In genomic region chr2:111900859-111901258, GRCh38 we compare ENCODE assay signal across 8 cellular contexts. TPM values are rescaled to one million over a fixed set of nuclear protein-coding genes. Genes with fewer than 3 reads are reported as not detected.
A peak's percentile ranks its signal among the peaks of the same experiment; 100 is the strongest.
DNase-seq lines count a peak whose midpoint lies in the region; ATAC-seq and TF ChIP-seq lines count a peak whose summit lies in the region.

No MANE protein-coding gene starts in this region.

- peaks cover 5% of the 10 kb centered on the region for H3K4me1 ChIP-seq in ovary (ENCODE audit: insufficient read depth)
- H3K4me1 ChIP-seq in gastrocnemius medialis: peaks cover 4 to 9% of the 10 kb centered on the region in 2 donors

- H3K27ac ChIP-seq in ovary (no peak overlapping the region), gastrocnemius medialis (no peak overlapping the region)

- WGBS in ovary, 3 donors: 7 to 10% (median 8%) methylated on average over 3 of the region's 3 CpGs

- H3K36me3 ChIP-seq in ovary (no peaks in the 10 kb centered on the region), gastrocnemius medialis (no peaks in the 10 kb centered on the region)

- no peak for TF ChIP-seq POLR2A in ovary (IDR thresholded peaks at IDR 0.05)
- TF ChIP-seq POLR2A in gastrocnemius medialis (IDR thresholded peaks at IDR 0.05): no peak

- DNase-seq in SIG-M5 treated with dmso at 0.1 percent for 504 hours (lab: John Stamatoyannopoulos, UW; ENCODE audit: unreplicated experiment): peak; percentile 61
- DNase-seq in SIG-M5 (lab: John Stamatoyannopoulos, UW): no peak
- peak; percentile 54 for DNase-seq in NCI-H69 (lab: John Stamatoyannopoulos, UW)
- peak; percentile 77 for DNase-seq in dermis blood vessel endothelial cell
- DNase-seq in ovary: peak in 2 of 5 donors; percentile 22 to 44
- no peak for DNase-seq in gastrocnemius medialis
- no peak for DNase-seq in stimulated activated effector memory CD8-positive, alpha-beta T cell treated with anti-CD3 and anti-CD28 coated beads, Interleukin-12 subunit alpha, Interleukin-12 subunit beta, amount 100 ng/mL, for 72 hours (ENCODE audit: low spot score in 2 of 2)
- DNase-seq in OCI-M2 (lab: John Stamatoyannopoulos, UW; ENCODE audit: unreplicated experiment): no peak

- peaks cover 16% of the 10 kb centered on the region for H3K4me1 Mint-ChIP-seq in stimulated activated effector memory CD8-positive, alpha-beta T cell treated with anti-CD3 and anti-CD28 coated beads, Interleukin-12 subunit alpha, Interleukin-12 subunit beta, amount 100 ng/mL, for 72 hours

- no peak overlapping the region for H3K27ac Mint-ChIP-seq in stimulated activated effector memory CD8-positive, alpha-beta T cell treated with anti-CD3 and anti-CD28 coated beads, Interleukin-12 subunit alpha, Interleukin-12 subunit beta, amount 100 ng/mL, for 72 hours

- TF ChIP-seq CTCF in ovary (IDR thresholded peaks at IDR 0.05) (peak in 2 of 3 donors; percentile 24 to 32), gastrocnemius medialis (IDR thresholded peaks at IDR 0.05 in 4 of 5, conservative IDR thresholded peaks at IDR 0.05 in 1 of 5) (peak in 2 of 5 experiments; percentile 12 to 23)

- no peaks in the 10 kb centered on the region for H3K9me3 Mint-ChIP-seq in stimulated activated effector memory CD8-positive, alpha-beta T cell treated with anti-CD3 and anti-CD28 coated beads, Interleukin-12 subunit alpha, Interleukin-12 subunit beta, amount 100 ng/mL, for 72 hours

- no peak overlapping the region for H3K4me3 Mint-ChIP-seq in stimulated activated effector memory CD8-positive, alpha-beta T cell treated with anti-CD3 and anti-CD28 coated beads, Interleukin-12 subunit alpha, Interleukin-12 subunit beta, amount 100 ng/mL, for 72 hours

- H3K9me3 ChIP-seq in ovary: no peaks in the 10 kb centered on the region
- H3K9me3 ChIP-seq in gastrocnemius medialis: no peaks in the 10 kb centered on the region

- no peak overlapping the region for H3K4me3 ChIP-seq in ovary
- H3K4me3 ChIP-seq in gastrocnemius medialis: peak overlapping the region in 1 of 4 donors; percentile 18

- no peak for TF ChIP-seq EP300 in ovary (IDR thresholded peaks at IDR 0.05)

- H3K27me3 ChIP-seq in ovary: no peaks in the 10 kb centered on the region
- H3K27me3 ChIP-seq in gastrocnemius medialis: peaks cover 7 to 28% (median 12%) of the 10 kb centered on the region in 3 donors

- intact Hi-C loops in ovary (cut with DNase I) (loop anchor here in 2 of 4 donors (5.0 to 10.0 kb wide), 2 partner anchors 54 to 131 kb away; no protein-coding TSS in a partner anchor), gastrocnemius medialis (cut with DNase I; ENCODE audit: low total_unique reads) (no loop called here)

- ATAC-seq in gastrocnemius medialis: no peak
- ATAC-seq in stimulated activated effector memory CD8-positive, alpha-beta T cell treated with anti-CD3 and anti-CD28 coated beads, Interleukin-12 subunit alpha, Interleukin-12 subunit beta, amount 100 ng/mL, for 72 hours: no peak

- H3K36me3 Mint-ChIP-seq in stimulated activated effector memory CD8-positive, alpha-beta T cell treated with anti-CD3 and anti-CD28 coated beads, Interleukin-12 subunit alpha, Interleukin-12 subunit beta, amount 100 ng/mL, for 72 hours: no peaks in the 10 kb centered on the region

- in situ Hi-C loops in gastrocnemius medialis (cut with MboI; ENCODE audit: low sequenced_read_pairs in 4 of 4): no loop called here

RNA-seq across cellular contexts. Expression of gene MERTK, which starts 2.5 kb away (rescaled TPM):
- 25.0 and 28.9 TPM in 2 replicates for total RNA-seq in dermis blood vessel endothelial cell
- 10 to 100 TPM; 11.0 to 20.7 (median 13.7) TPM for total RNA-seq in ovary
- polyA plus RNA-seq in ovary: 10 to 100 TPM in 1 of 2 donors, 1 to 10 TPM in 1; 8.3 to 21.9 TPM
- total RNA-seq in gastrocnemius medialis: 1 to 10 TPM; 2.4 to 5.7 (median 3.7) TPM

RNA-seq across cellular contexts. Expression of gene ANAPC1, which starts 16.9 kb away (rescaled TPM):
- total RNA-seq in dermis blood vessel endothelial cell (80.2 and 83.0 TPM in 2 replicates), ovary (10 to 100 TPM; 29.2 to 43.3 (median 35.6) TPM), gastrocnemius medialis (10 to 100 TPM; 28.3 to 33.9 (median 30.8) TPM)
- polyA plus RNA-seq in ovary: 10 to 100 TPM in 1 of 2 donors, 1 to 10 TPM in 1; 7.6 to 16.0 TPM

Comparison
In these comparisons a context has a peak if more than half of its experiments do, and no peak if none do; other contexts are left out.
1. DNase-seq: peak in SIG-M5 treated with dmso at 0.1 percent for 504 hours (single experiment), NCI-H69 (single experiment) and dermis blood vessel endothelial cell (single experiment); none in SIG-M5 (single experiment), gastrocnemius medialis (0 of 2), stimulated activated effector memory CD8-positive, alpha-beta T cell treated with anti-CD3 and anti-CD28 coated beads, Interleukin-12 subunit alpha, Interleukin-12 subunit beta, amount 100 ng/mL, for 72 hours (0 of 2) and OCI-M2 (single experiment).